In the genomic region with DNA sequence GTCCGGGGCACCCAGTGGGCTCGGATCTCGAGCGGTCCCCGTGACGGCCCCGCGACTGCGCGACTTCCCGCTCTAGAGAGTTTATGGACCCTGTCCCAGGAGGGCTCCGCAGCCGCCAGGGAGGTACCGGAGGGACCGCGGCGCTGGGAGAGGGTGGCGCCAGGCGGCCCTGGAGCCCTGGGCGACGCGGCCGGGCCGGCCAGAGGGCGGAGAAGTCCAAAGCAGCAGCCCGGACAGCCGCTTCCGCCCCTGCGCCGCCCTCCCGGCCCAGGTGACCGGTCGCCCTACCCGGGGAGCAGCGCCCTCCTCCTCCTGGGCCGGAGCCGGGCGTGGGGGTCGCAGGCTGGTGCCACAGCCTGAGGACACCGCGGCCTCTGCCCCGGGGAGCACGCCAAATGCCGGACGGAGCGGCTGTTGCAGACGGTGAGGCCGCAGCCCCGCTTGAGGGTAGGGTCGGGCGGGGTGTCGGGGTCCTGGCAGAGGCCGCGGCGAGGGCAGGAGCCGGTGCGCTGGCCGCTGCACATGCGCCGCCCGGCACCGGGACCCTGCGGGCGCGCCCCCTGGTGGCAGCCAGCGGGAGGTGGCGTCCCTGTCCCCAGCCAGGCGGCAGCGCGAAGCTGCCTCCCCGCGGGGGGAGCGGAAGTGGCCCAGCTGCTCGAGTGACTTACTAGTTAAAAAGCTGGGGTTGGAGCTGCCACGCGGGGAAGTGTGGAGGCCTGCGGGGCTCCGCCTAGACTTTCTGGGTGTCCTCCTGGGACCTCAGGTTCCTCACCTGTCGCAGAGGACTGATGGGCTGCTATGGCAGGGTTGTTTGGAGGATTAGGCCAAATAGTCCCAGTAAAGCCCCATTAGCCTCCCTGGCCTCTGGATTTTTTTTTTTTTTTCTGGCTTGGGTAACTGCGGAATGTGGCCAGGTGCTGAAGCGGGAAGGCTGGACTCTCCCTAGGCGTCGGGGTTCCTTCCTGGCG, we compare ENCODE assay signal across 8 cellular contexts. TPM values are rescaled to one million over a fixed set of nuclear protein-coding genes. Genes with fewer than 3 reads are reported as not detected.
A peak's percentile ranks its signal among the peaks of the same experiment; 100 is the strongest.
DNase-seq lines count a peak whose midpoint lies in the region; TF ChIP-seq lines count a peak whose summit lies in the region.

No MANE protein-coding gene starts in this region.

- peak; percentile 12 to 40 for TF ChIP-seq POLR2A in uterus (IDR thresholded peaks at IDR 0.05)

- DNase-seq in GOT3 (lab: John Stamatoyannopoulos, UW) (peak; percentile 61), MG63 (peak; percentile 92), T-helper 1 cell (peak; percentile 75 to 86 (median 81)), anterior cingulate cortex (lab: John Stamatoyannopoulos, UW) (peak in 57 of 58 donors; percentile 7 to 84 (median 67)), hepatic stellate cell (ENCODE audit: low spot score) (peak; percentile 89), putamen (ENCODE audit: low spot score) (peak; percentile 79), uterus (peak; percentile 78 to 83)

- H3K4me3 ChIP-seq in MG63: peak overlapping the region; percentile 56
- peak overlapping the region; percentile 39 to 63 for H3K4me3 ChIP-seq in uterus

- no peaks in the 10 kb centered on the region for H3K4me1 ChIP-seq in ES-I3 (ENCODE audit: insufficient read depth, low read length)
- H3K4me1 ChIP-seq in uterus: peaks cover 0 to 4% of the 10 kb centered on the region in 2 donors

- no peaks in the 10 kb centered on the region for H3K36me3 ChIP-seq in ES-I3 (ENCODE audit: insufficient read depth, low read length)
- no peaks in the 10 kb centered on the region for H3K36me3 ChIP-seq in MG63
- H3K36me3 ChIP-seq in uterus: no peaks in the 10 kb centered on the region

- TF ChIP-seq CTCF in uterus (IDR thresholded peaks at IDR 0.05): peak; percentile 79 to 97 (median 94)

- no peaks in the 10 kb centered on the region; the same call in 1 of the 2 replicates for H3K9me3 ChIP-seq in ES-I3 (ENCODE audit: control insufficient read depth, insufficient read depth, low read length)
- peaks cover 2% of the 10 kb centered on the region; the same call in 1 of the 2 replicates for H3K9me3 ChIP-seq in MG63
- H3K9me3 ChIP-seq in uterus: no peaks in the 10 kb centered on the region

- peak overlapping the region; percentile 74 for H3K9ac ChIP-seq in ES-I3 (ENCODE audit: low read depth, low read length)

- no peaks in the 10 kb centered on the region for H3K27me3 ChIP-seq in MG63
- no peaks in the 10 kb centered on the region for H3K27me3 ChIP-seq in uterus

- intact Hi-C loops in uterus (cut with DNase I; ENCODE audit: low total_unique reads): no loop called here

- peak overlapping the region; percentile 53 to 68 for H3K27ac ChIP-seq in uterus

RNA-seq across cellular contexts. Expression of a gene that starts 20.9 kb away (rescaled TPM):
- total RNA-seq in MG63 (2014; rRNA removed; shearing (Covaris generic); ENCODE audit: low replicate concordance): 0.79 and 2.1 TPM in 2 replicates
- total RNA-seq in uterus: 10 to 100 TPM in 3 of 4 donors, 1 to 10 TPM in 1; 9.7 to 51.4 (median 18.6) TPM

Comparison
In these comparisons a context has a peak if more than half of its experiments do, and no peak if none do; other contexts are left out.
1. Peak in every context shown above with its lines: DNase-seq, H3K4me3 ChIP-seq and H3K27ac ChIP-seq.